In the genomic region with DNA sequence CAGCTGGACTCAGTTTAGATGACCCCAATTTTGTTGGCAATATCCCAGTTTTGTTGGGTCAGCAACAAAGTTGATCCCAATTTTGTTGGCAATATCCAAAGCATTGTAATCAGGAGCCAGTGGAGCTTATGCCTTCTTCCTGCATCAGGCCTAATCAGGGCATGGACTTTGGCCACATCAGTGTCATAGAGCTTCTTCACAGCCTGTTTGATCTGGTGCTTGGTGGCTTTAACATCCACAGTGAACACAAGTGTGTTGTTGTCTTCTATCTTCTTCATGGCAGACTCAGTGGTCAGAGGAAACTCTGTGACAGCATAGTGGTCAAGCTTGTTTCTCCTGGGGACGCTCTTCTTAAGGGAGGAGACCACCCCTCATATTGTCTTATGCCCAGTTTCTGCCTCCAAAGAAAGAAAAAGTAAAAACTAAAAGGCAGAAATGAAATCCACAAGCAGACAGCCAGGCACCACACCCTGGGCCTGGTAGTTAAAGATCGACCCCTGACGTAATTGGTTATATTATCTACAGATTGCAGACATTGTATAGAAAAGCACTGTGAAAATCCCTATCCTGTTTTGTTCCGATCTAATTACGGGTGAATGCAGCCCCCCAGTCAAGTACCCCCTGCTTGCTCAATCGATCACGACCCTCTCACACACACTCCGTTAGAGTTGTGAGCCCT, we compare ENCODE assay signal across 1 cellular context.
TF ChIP-seq lines count a peak whose summit lies in the region.
"Not testable (repeated sequence)": the region's sequence is repeated elsewhere in the genome, so short reads cannot be mapped to it uniquely, and the experiment has no call there.

No MANE protein-coding gene starts in this region.

TF ChIP-seq in HepG2, 621 proteins besides CTCF, POLR2A, EP300 and RAD21:
- TF ChIP-seq, protein P1, sequence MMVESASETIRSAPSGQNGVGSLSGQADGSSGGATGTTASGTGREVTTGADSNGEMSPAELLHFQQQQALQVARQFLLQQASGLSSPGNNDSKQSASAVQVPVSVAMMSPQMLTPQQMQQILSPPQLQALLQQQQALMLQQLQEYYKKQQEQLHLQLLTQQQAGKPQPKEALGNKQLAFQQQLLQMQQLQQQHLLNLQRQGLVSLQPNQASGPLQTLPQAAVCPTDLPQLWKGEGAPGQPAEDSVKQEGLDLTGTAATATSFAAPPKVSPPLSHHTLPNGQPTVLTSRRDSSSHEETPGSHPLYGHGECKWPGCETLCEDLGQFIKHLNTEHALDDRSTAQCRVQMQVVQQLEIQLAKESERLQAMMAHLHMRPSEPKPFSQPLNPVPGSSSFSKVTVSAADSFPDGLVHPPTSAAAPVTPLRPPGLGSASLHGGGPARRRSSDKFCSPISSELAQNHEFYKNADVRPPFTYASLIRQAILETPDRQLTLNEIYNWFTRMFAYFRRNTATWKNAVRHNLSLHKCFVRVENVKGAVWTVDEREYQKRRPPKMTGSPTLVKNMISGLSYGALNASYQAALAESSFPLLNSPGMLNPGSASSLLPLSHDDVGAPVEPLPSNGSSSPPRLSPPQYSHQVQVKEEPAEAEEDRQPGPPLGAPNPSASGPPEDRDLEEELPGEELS (CRISPR knock-in tag; IDR thresholded peaks at IDR 0.05): peak; percentile 25; the same call in 1 of the 2 replicates
- TF ChIP-seq ZFX (CRISPR knock-in tag; IDR thresholded peaks at IDR 0.05; ENCODE audit: low read depth) (peak; percentile 63; the same call in 1 of the 2 replicates), RXRB (CRISPR knock-in tag; IDR thresholded peaks at IDR 0.05; ENCODE audit: borderline replicate concordance) (0 out of 2 replicates have a peak, but pooled peaks have one; percentile 27), HNF4A (CRISPR knock-in tag; IDR thresholded peaks at IDR 0.05) (peak; percentile 87), SALL1 (CRISPR knock-in tag; IDR thresholded peaks at IDR 0.05) (peak; percentile 42; the same call in 1 of the 2 replicates), GATAD2A (CRISPR knock-in tag; IDR thresholded peaks at IDR 0.05) (peak; percentile 44), ZNF644 (CRISPR knock-in tag; IDR thresholded peaks at IDR 0.05; ENCODE audit: low read depth) (peak; percentile 88), SAP130 (CRISPR knock-in tag; IDR thresholded peaks at IDR 0.05; ENCODE audit: low read depth) (peak; percentile 39), MAFF (IDR thresholded peaks at IDR 0.05; ENCODE audit: low read depth, low read length) (peak; percentile 38; the same call in 1 of the 2 replicates), CREM (IDR thresholded peaks at IDR 0.05) (peak; percentile 21; the same call in 1 of the 2 replicates), MAFK (conservative IDR thresholded peaks at IDR 0.05 in 1 of 2, IDR thresholded peaks at IDR 0.05 in 1 of 2; ENCODE audit: low read length in 2 of 2) (peak; percentile 34 to 52; a peak in 3 of 4 replicates), HOXA3 (CRISPR knock-in tag; IDR thresholded peaks at IDR 0.05) (0 out of 2 replicates have a peak, but pooled peaks have one; percentile 14), ZNF614 (CRISPR knock-in tag; IDR thresholded peaks at IDR 0.05; ENCODE audit: borderline replicate concordance) (peak; percentile 41; the same call in 1 of the 2 replicates), HNF4G (IDR thresholded peaks at IDR 0.05; ENCODE audit: borderline replicate concordance, low read depth, low read length) (peak; percentile 49; the same call in 1 of the 2 replicates), ZNF292 (CRISPR knock-in tag; IDR thresholded peaks at IDR 0.05; ENCODE audit: borderline replicate concordance, low read depth) (peak; percentile 55; the same call in 1 of the 2 replicates)
- TF ChIP-seq, protein P2, sequence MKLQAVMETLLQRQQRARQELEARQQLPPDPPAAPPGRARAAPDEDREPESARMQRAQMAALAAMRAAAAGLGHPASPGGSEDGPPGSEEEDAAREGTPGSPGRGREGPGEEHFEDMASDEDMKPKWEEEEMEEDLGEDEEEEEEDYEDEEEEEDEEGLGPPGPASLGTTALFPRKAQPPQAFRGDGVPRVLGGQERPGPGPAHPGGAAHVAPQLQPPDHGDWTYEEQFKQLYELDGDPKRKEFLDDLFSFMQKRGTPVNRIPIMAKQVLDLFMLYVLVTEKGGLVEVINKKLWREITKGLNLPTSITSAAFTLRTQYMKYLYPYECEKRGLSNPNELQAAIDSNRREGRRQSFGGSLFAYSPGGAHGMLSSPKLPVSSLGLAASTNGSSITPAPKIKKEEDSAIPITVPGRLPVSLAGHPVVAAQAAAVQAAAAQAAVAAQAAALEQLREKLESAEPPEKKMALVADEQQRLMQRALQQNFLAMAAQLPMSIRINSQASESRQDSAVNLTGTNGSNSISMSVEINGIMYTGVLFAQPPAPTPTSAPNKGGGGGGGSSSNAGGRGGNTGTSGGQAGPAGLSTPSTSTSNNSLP (IDR thresholded peaks at IDR 0.05; ENCODE audit: low read depth, low read length): peak; percentile 21; the same call in 1 of the 2 replicates
- TF ChIP-seq, protein P3, sequence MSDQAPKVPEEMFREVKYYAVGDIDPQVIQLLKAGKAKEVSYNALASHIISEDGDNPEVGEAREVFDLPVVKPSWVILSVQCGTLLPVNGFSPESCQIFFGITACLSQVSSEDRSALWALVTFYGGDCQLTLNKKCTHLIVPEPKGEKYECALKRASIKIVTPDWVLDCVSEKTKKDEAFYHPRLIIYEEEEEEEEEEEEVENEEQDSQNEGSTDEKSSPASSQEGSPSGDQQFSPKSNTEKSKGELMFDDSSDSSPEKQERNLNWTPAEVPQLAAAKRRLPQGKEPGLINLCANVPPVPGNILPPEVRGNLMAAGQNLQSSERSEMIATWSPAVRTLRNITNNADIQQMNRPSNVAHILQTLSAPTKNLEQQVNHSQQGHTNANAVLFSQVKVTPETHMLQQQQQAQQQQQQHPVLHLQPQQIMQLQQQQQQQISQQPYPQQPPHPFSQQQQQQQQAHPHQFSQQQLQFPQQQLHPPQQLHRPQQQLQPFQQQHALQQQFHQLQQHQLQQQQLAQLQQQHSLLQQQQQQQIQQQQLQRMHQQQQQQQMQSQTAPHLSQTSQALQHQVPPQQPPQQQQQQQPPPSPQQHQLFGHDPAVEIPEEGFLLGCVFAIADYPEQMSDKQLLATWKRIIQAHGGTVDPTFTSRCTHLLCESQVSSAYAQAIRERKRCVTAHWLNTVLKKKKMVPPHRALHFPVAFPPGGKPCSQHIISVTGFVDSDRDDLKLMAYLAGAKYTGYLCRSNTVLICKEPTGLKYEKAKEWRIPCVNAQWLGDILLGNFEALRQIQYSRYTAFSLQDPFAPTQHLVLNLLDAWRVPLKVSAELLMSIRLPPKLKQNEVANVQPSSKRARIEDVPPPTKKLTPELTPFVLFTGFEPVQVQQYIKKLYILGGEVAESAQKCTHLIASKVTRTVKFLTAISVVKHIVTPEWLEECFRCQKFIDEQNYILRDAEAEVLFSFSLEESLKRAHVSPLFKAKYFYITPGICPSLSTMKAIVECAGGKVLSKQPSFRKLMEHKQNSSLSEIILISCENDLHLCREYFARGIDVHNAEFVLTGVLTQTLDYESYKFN (CRISPR knock-in tag; conservative IDR thresholded peaks at IDR 0.05): peak; percentile 59; the same call in 1 of the 2 replicates
- TF ChIP-seq, protein P4, sequence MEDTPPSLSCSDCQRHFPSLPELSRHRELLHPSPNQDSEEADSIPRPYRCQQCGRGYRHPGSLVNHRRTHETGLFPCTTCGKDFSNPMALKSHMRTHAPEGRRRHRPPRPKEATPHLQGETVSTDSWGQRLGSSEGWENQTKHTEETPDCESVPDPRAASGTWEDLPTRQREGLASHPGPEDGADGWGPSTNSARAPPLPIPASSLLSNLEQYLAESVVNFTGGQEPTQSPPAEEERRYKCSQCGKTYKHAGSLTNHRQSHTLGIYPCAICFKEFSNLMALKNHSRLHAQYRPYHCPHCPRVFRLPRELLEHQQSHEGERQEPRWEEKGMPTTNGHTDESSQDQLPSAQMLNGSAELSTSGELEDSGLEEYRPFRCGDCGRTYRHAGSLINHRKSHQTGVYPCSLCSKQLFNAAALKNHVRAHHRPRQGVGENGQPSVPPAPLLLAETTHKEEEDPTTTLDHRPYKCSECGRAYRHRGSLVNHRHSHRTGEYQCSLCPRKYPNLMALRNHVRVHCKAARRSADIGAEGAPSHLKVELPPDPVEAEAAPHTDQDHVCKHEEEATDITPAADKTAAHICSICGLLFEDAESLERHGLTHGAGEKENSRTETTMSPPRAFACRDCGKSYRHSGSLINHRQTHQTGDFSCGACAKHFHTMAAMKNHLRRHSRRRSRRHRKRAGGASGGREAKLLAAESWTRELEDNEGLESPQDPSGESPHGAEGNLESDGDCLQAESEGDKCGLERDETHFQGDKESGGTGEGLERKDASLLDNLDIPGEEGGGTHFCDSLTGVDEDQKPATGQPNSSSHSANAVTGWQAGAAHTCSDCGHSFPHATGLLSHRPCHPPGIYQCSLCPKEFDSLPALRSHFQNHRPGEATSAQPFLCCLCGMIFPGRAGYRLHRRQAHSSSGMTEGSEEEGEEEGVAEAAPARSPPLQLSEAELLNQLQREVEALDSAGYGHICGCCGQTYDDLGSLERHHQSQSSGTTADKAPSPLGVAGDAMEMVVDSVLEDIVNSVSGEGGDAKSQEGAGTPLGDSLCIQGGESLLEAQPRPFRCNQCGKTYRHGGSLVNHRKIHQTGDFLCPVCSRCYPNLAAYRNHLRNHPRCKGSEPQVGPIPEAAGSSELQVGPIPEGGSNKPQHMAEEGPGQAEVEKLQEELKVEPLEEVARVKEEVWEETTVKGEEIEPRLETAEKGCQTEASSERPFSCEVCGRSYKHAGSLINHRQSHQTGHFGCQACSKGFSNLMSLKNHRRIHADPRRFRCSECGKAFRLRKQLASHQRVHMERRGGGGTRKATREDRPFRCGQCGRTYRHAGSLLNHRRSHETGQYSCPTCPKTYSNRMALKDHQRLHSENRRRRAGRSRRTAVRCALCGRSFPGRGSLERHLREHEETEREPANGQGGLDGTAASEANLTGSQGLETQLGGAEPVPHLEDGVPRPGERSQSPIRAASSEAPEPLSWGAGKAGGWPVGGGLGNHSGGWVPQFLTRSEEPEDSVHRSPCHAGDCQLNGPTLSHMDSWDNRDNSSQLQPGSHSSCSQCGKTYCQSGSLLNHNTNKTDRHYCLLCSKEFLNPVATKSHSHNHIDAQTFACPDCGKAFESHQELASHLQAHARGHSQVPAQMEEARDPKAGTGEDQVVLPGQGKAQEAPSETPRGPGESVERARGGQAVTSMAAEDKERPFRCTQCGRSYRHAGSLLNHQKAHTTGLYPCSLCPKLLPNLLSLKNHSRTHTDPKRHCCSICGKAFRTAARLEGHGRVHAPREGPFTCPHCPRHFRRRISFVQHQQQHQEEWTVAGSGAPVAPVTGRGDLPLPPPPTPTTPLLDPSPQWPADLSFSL (CRISPR knock-in tag; IDR thresholded peaks at IDR 0.05): peak; percentile 64; the same call in 1 of the 2 replicates
- TF ChIP-seq CREM (CRISPR knock-in tag; IDR thresholded peaks at IDR 0.05); HNF4G (CRISPR knock-in tag; IDR thresholded peaks at IDR 0.05; ENCODE audit: borderline replicate concordance, low read depth): not testable (repeated sequence)
- TF ChIP-seq, protein P5, sequence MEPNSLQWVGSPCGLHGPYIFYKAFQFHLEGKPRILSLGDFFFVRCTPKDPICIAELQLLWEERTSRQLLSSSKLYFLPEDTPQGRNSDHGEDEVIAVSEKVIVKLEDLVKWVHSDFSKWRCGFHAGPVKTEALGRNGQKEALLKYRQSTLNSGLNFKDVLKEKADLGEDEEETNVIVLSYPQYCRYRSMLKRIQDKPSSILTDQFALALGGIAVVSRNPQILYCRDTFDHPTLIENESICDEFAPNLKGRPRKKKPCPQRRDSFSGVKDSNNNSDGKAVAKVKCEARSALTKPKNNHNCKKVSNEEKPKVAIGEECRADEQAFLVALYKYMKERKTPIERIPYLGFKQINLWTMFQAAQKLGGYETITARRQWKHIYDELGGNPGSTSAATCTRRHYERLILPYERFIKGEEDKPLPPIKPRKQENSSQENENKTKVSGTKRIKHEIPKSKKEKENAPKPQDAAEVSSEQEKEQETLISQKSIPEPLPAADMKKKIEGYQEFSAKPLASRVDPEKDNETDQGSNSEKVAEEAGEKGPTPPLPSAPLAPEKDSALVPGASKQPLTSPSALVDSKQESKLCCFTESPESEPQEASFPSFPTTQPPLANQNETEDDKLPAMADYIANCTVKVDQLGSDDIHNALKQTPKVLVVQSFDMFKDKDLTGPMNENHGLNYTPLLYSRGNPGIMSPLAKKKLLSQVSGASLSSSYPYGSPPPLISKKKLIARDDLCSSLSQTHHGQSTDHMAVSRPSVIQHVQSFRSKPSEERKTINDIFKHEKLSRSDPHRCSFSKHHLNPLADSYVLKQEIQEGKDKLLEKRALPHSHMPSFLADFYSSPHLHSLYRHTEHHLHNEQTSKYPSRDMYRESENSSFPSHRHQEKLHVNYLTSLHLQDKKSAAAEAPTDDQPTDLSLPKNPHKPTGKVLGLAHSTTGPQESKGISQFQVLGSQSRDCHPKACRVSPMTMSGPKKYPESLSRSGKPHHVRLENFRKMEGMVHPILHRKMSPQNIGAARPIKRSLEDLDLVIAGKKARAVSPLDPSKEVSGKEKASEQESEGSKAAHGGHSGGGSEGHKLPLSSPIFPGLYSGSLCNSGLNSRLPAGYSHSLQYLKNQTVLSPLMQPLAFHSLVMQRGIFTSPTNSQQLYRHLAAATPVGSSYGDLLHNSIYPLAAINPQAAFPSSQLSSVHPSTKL (CRISPR knock-in tag; IDR thresholded peaks at IDR 0.05): peak; percentile 40; the same call in 1 of the 2 replicates
